In the genomic region with DNA sequence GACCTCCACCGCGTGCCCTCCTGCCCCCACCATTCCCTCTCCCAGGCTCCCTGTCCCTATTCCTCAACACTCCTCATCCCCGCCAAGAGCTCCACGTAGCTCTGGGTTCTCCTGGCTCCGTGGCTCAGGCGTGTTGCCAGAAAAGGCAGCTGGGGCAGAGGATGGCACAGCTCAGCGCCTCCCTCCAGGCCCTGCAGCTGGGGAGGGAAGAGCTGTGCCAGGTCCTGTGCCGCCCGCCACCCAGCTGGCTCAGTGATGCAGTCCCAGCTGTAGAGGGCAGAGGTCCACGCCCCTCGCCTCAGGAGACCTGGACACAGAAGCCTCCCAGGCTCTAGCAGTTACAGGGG, we compare ENCODE assay signal across 16 cellular contexts. TPM values are rescaled to one million over a fixed set of nuclear protein-coding genes. Genes with fewer than 3 reads are reported as not detected.
DNase-seq lines count a peak whose midpoint lies in the region; ATAC-seq and TF ChIP-seq lines count a peak whose summit lies in the region.
"Had no signal": no experiment of that assay in that cellular context is flagged by ENCODE, and none has a peak within 500 bp of the region (broad histone marks: within the 10 kb centered on the region; RNA-seq: fewer than 3 reads in every experiment).

No MANE protein-coding gene starts in this region.

- in situ Hi-C loops in GM13976 (cut with MboI; ENCODE audit: low sequenced_read_pairs, unreplicated experiment), result no loop called here

- H3K27me3 ChIP-seq in CD4-positive, alpha-beta T cell (ENCODE audit: control insufficient read depth, insufficient read depth, low read length), result no peaks in the 10 kb centered on the region

- intact Hi-C loops in CD4-positive, alpha-beta T cell (cut with DNase I, micrococcal nuclease), result loop anchor here in 1 of 2 experiments (10.0 kb wide), 1 partner anchor 581 kb away; no protein-coding TSS in a partner anchor
- intact Hi-C loops in left cardiac atrium (cut with DNase I), result no loop called here

- ATAC-seq in CD4-positive, alpha-beta T cell (ENCODE audit: poor library complexity), result no peak
- ATAC-seq in T-helper 17 cell (no peak), left cardiac atrium (peak; percentile 38 to 51), HG03039 (IDR thresholded peaks at IDR 0.05; ENCODE audit: unreplicated experiment) (no peak), GM18858 (IDR thresholded peaks at IDR 0.05; ENCODE audit: unreplicated experiment) (no peak)
- ATAC-seq: esophagus mucosa, Panc1 had no signal

- peaks cover 69% of the 10 kb centered on the region for H3K36me3 Mint-ChIP-seq in CD4-positive, alpha-beta T cell (ENCODE audit: low read depth)
- H3K36me3 Mint-ChIP-seq in T-helper 17 cell (ENCODE audit: low read depth), result no peaks in the 10 kb centered on the region

- H3K27ac Mint-ChIP-seq in CD4-positive, alpha-beta T cell, result no peak overlapping the region
- peak overlapping the region; percentile 69 for H3K27ac Mint-ChIP-seq in T-helper 17 cell
- H3K27ac Mint-ChIP-seq: nephron had no signal

- H3K9me3 Mint-ChIP-seq in CD4-positive, alpha-beta T cell, result no peaks in the 10 kb centered on the region
- H3K9me3 Mint-ChIP-seq: immature natural killer cell, nephron had no signal

- POLR2A ChIA-PET in CD4-positive, alpha-beta T cell (lab: Charles Lee), result interaction anchor here (10.9 kb wide), 1 partner anchor 23 kb away, joined by 146 read pairs; no protein-coding TSS in a partner anchor

- H3K9me3 ChIP-seq in CD4-positive, alpha-beta T cell (ENCODE audit: control insufficient read depth, low read length), result no peaks in the 10 kb centered on the region
- H3K9me3 ChIP-seq in T-helper 17 cell (ENCODE audit: control insufficient read depth, low read length, poor library complexity, severe bottlenecking), result no peaks in the 10 kb centered on the region

- DNase-seq in CD4-positive, alpha-beta T cell, result no peak
- DNase-seq in T-helper 17 cell (no peak), left cardiac atrium (peak; percentile 74), putamen (ENCODE audit: low spot score) (peak; percentile 96), GM13976 (ENCODE audit: low spot score) (no peak), NOMO-1 treated with DMSO at 0.1 percent for 48 hours (lab: John Stamatoyannopoulos, UW; ENCODE audit: unreplicated experiment) (no peak)
- DNase-seq: activated CD8-positive, alpha-beta memory T cell treated with anti-CD3 and anti-CD28 coated beads, Interleukin-2, amount 50 U/mL, for 4 hours; AML-193; GM23248; immature natural killer cell; NCI-H2171 had no signal

- peak overlapping the region; percentile 20 for H3K4me3 Mint-ChIP-seq in CD4-positive, alpha-beta T cell
- peak overlapping the region; percentile 50 for H3K4me3 Mint-ChIP-seq in T-helper 17 cell
- H3K4me3 Mint-ChIP-seq: immature natural killer cell had no signal

- no peaks in the 10 kb centered on the region for H3K27me3 Mint-ChIP-seq in CD4-positive, alpha-beta T cell
- no peaks in the 10 kb centered on the region for H3K27me3 Mint-ChIP-seq in T-helper 17 cell

- H3K27ac ChIP-seq in CD4-positive, alpha-beta T cell (ENCODE audit: low read depth, low read length), result no peak overlapping the region
- H3K27ac ChIP-seq: GM23248 had no signal

- CTCF ChIA-PET in CD4-positive, alpha-beta T cell (lab: Charles Lee), result no interaction called here

- peaks cover 37% of the 10 kb centered on the region for H3K4me1 Mint-ChIP-seq in CD4-positive, alpha-beta T cell (ENCODE audit: low read depth)
- peaks cover 23% of the 10 kb centered on the region for H3K4me1 Mint-ChIP-seq in T-helper 17 cell

- no peak for TF ChIP-seq CTCF in CD4-positive, alpha-beta T cell (IDR thresholded peaks at IDR 0.05)
- TF ChIP-seq CTCF in GM13976 (IDR thresholded peaks at IDR 0.05; ENCODE audit: borderline replicate concordance, control extremely low read depth, extremely low read depth, insufficient read depth, missing control alignments), result no peak

RNA-seq across cellular contexts. Expression of gene ARHGAP1, which starts 4.2 kb away (rescaled TPM):
- total RNA-seq in CD4-positive, alpha-beta T cell, result 10 to 100 TPM; 33.7 to 36.3 TPM
- total RNA-seq in T-helper 17 cell (10 to 100 TPM; 58.0 to 65.9 TPM), left cardiac atrium (100 to 1,000 TPM; 112 to 144 TPM)

RNA-seq across cellular contexts. Expression of gene ZNF408, which starts 4.6 kb away (rescaled TPM):
- total RNA-seq in CD4-positive, alpha-beta T cell, result 10 to 100 TPM; 22.7 to 23.0 TPM
- total RNA-seq in T-helper 17 cell (10 to 100 TPM; 11.0 to 14.7 TPM), left cardiac atrium (1 to 10 TPM; 7.4 to 9.3 TPM)

RNA-seq across cellular contexts. Expression of gene F2, which starts 22.8 kb away (rescaled TPM):
- not detected for total RNA-seq in CD4-positive, alpha-beta T cell
- not detected for total RNA-seq in T-helper 17 cell
- total RNA-seq in left cardiac atrium, result not detected
- total RNA-seq: esophagus mucosa, GM23248 had no signal

Comparison
In these comparisons a context has a peak if more than half of its experiments do, and no peak if none do; other contexts are left out.
1. ATAC-seq: peak in left cardiac atrium (2 of 2); none in CD4-positive, alpha-beta T cell (single experiment), T-helper 17 cell (single experiment), HG03039 (single experiment) and GM18858 (single experiment).
2. DNase-seq: peak in left cardiac atrium (single experiment) and putamen (single experiment); none in CD4-positive, alpha-beta T cell (0 of 10), T-helper 17 cell (0 of 3), GM13976 (single experiment) and NOMO-1 treated with DMSO at 0.1 percent for 48 hours (single experiment).